17 cellular contexts compared by ENCODE assay signal in the genomic region with DNA sequence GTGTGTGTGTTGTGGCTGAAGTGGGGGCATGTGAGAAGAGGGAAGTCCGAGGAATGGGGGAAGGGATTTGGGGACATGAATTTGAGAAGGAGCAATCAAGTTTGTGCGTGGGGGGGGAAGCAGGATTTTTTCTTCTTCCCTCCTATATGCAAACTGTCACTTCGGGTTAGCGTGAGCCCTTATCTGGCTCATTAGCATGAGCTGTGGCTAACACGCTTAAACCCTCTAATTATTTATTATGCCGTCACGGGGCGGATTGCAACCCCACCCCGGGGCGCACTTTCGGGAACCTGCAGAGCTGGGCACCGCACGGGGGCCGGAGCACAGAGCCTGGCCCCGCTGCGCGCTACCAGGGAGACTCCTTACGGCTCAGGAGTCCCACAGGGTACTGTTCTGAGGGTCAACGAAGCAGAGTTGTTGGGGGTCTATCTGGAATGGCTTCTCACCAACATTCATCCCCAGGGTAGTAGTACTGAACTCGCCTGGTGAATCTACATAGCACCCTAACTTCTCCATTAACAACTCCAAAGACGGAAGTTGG. TPM values are rescaled to one million over a fixed set of nuclear protein-coding genes. Genes with fewer than 3 reads are reported as not detected.
DNase-seq lines count a peak whose midpoint lies in the region; ATAC-seq, FAIRE-seq and TF ChIP-seq lines count a peak whose summit lies in the region.
"Had no signal": no experiment of that assay in that cellular context is flagged by ENCODE, and none has a peak within 500 bp of the region (broad histone marks: within the 10 kb centered on the region; RNA-seq: fewer than 3 reads in every experiment).

No MANE protein-coding gene starts in this region.

- no peak overlapping the region for H2AK5ac ChIP-seq in H1 (ENCODE audit: low read depth, low read length)

- no peak overlapping the region for H3K14ac ChIP-seq in H1 (ENCODE audit: insufficient read length)

- no peak overlapping the region for H3K9ac ChIP-seq in H1 (replicated peaks in 1 of 4; ENCODE audit: extremely low read depth in 1 of 4, low read depth in 3 of 4, low read length in 3 of 4)

- intact Hi-C loops in left ventricle myocardium superior (cut with micrococcal nuclease): no loop called here

- H3K36me3 ChIP-seq in H1 (ENCODE audit: control insufficient read depth in 2 of 4, insufficient read depth in 4 of 4, low read length in 3 of 4): peaks cover 0 to 4% (median 0%) of the 10 kb centered on the region in 4 experiments; a peak in 1 of 8 replicates
- H3K36me3 ChIP-seq: left lung, tibial nerve had no signal

- no peak overlapping the region for H3K23ac ChIP-seq in H1 (ENCODE audit: insufficient read length)

- H4K91ac ChIP-seq in H1 (replicated peaks; ENCODE audit: insufficient read length, low read length): no peak overlapping the region

- TF ChIP-seq RAD21 in H1 (IDR thresholded peaks at IDR 0.05 in 1 of 2, conservative IDR thresholded peaks at IDR 0.05 in 1 of 2; ENCODE audit: low read depth in 2 of 2, low read length in 2 of 2): no peak

- peaks cover 10 to 12% of the 10 kb centered on the region in 2 experiments for H4K20me1 ChIP-seq in H1 (replicated peaks in 1 of 2; ENCODE audit: control insufficient read depth in 1 of 2, insufficient read depth in 2 of 2, low read length in 2 of 2)

- DNase-seq in NCI-H510A treated with DMSO at 0.1 percent for 48 hours (lab: John Stamatoyannopoulos, UW) (peak; percentile 66), NCI-H510A (lab: John Stamatoyannopoulos, UW) (no peak), NCI-H2029 (lab: John Stamatoyannopoulos, UW) (peak; percentile 59), H1 (ENCODE audit: low read depth in 1 of 2, low spot score in 2 of 2) (no peak), retina (peak; percentile 85), T-cell (no peak), left ventricle myocardium superior (no peak)
- DNase-seq in activated CD4-positive, alpha-beta T cell treated with anti-CD3 and anti-CD28 coated beads for 48 hours: no peak
- DNase-seq: activated T-cell treated with anti-CD3 and anti-CD28 coated beads, Interleukin-2, amount 50 U/mL, for 4 hours; effector memory CD4-positive, alpha-beta T cell; occipital lobe had no signal

- no peak overlapping the region for H3K4me3 Mint-ChIP-seq in T-cell
- H3K4me3 Mint-ChIP-seq: activated T-cell treated with anti-CD3 and anti-CD28 coated beads, Interleukin-2, amount 50 U/mL, for 4 hours had no signal

- no peak overlapping the region for H3K4ac ChIP-seq in H1 (replicated peaks; ENCODE audit: insufficient read length, low read depth, low read length)

- peaks cover 5 to 14% (median 6%) of the 10 kb centered on the region in 3 donors for H3K4me1 Mint-ChIP-seq in T-cell

- H2BK15ac ChIP-seq in H1 (ENCODE audit: low read length): no peak overlapping the region

- no peaks in the 10 kb centered on the region for H3K9me3 Mint-ChIP-seq in T-cell
- H3K9me3 Mint-ChIP-seq: activated T-cell treated with anti-CD3 and anti-CD28 coated beads, Interleukin-2, amount 50 U/mL, for 4 hours had no signal

- ATAC-seq in T-cell (replicated peaks in 1 of 4) (no peak), left ventricle myocardium superior (no peak)

- CTCF ChIA-PET in H1 (lab: Charles Lee; ENCODE audit: partially characterized antibody): interaction anchor here (0.7 to 5.2 kb wide), 31 partner anchors 10 to 608 kb away, joined by 3 to 85 read pairs (median 4); no protein-coding TSS in a partner anchor
- CTCF ChIA-PET in T-cell (lab: Charles Lee): interaction anchor here (0.6 to 2.1 kb wide), 4 partner anchors 554 to 1098 kb away, joined by 4 to 10 read pairs (median 6); no protein-coding TSS in a partner anchor

- no peak overlapping the region for H3K27ac ChIP-seq in H1 (ENCODE audit: low read depth, low read length)
- H3K27ac ChIP-seq: left lung, tibial nerve had no signal

- H2AFZ ChIP-seq in H1 (ENCODE audit: low read length): no peak overlapping the region

- POLR2A ChIA-PET in H1 (lab: Charles Lee; ENCODE audit: partially characterized antibody) (interaction anchor here (0.5 to 1.1 kb wide), 4 partner anchors 8 to 986 kb away, joined by 3 to 4 read pairs (median 3); no protein-coding TSS in a partner anchor), T-cell (lab: Charles Lee) (no interaction called here)

- no peak overlapping the region for H4K8ac ChIP-seq in H1 (ENCODE audit: extremely low read depth, insufficient read depth, low read length)

- H3K9me3 ChIP-seq in H1 (ENCODE audit: insufficient read depth in 2 of 2, low read depth in 1 of 2, low read length in 1 of 2): no peaks in the 10 kb centered on the region
- H3K9me3 ChIP-seq: Caco-2, left lung, tibial nerve had no signal

- 0 out of 2 replicates have a peak overlapping the region, but pooled peaks have one; percentile 2 for H2BK12ac ChIP-seq in H1 (ENCODE audit: low read depth, low read length)

- peaks cover 5% of the 10 kb centered on the region; the same call in 1 of the 2 replicates for H3K23me2 ChIP-seq in H1 (ENCODE audit: low read depth, low read length)

- no peak overlapping the region for H4K5ac ChIP-seq in H1 (ENCODE audit: insufficient read length, low read depth, low read length)

- TF ChIP-seq CTCF in H1 (IDR thresholded peaks at IDR 0.05; ENCODE audit: control extremely low read depth in 1 of 3, insufficient read depth in 1 of 3, low read depth in 1 of 3, low read length in 3 of 3): no peak

- peaks cover 7 to 18% (median 9%) of the 10 kb centered on the region in 4 experiments for H3K4me1 ChIP-seq in H1 (replicated peaks in 1 of 4; ENCODE audit: control insufficient read depth in 3 of 4, insufficient read depth in 4 of 4, low read length in 3 of 4)
- H3K4me1 ChIP-seq: Caco-2, left lung had no signal

- H3K56ac ChIP-seq in H1 (replicated peaks; ENCODE audit: insufficient read length, low read depth, low read length): no peak overlapping the region

- no peak for FAIRE-seq in H1 (lab: Jason Lieb, UNC)
- FAIRE-seq: small intestine had no signal

- no peak for TF ChIP-seq POLR2A in H1 (IDR thresholded peaks at IDR 0.05; ENCODE audit: control extremely low read depth in 1 of 2, low read depth in 2 of 2, low read length in 2 of 2)

- H3K4me3 ChIP-seq in H1 (ENCODE audit: extremely low read depth in 1 of 4, insufficient read depth in 2 of 4, low read depth in 3 of 4, low read length in 4 of 4): peak overlapping the region; percentile 22 to 62 (median 50); a peak in 7 of 8 replicates
- H3K4me3 ChIP-seq: left lung, tibial nerve had no signal

- H3K79me1 ChIP-seq in H1 (ENCODE audit: low read depth, low read length): no peaks in the 10 kb centered on the region

- peak overlapping the region; percentile 83 to 92 for H3K4me2 ChIP-seq in H1 (ENCODE audit: insufficient read depth in 1 of 2, low read depth in 2 of 2, low read length in 2 of 2)

- H2BK20ac ChIP-seq in H1 (ENCODE audit: low read length): no peak overlapping the region

- H2BK120ac ChIP-seq in H1 (replicated peaks; ENCODE audit: low read depth, low read length): no peak overlapping the region

- H3K27me3 ChIP-seq in H1 (replicated peaks in 1 of 4; ENCODE audit: control insufficient read depth in 3 of 4, extremely low read depth in 1 of 4, insufficient read depth in 3 of 4, low read length in 3 of 4): peaks cover 63 to 75% (median 70%) of the 10 kb centered on the region in 4 experiments

- no peaks in the 10 kb centered on the region for H3K36me3 Mint-ChIP-seq in T-cell

- WGBS in H1 (ENCODE audit: extremely low coverage in 1 of 2, insufficient coverage in 1 of 2, insufficient read length in 1 of 2, insufficient replicate concordance in 2 of 2, low coverage in 1 of 2, low lambda C conversion rate in 2 of 2, missing lambda C conversion rate in 1 of 2), 2 experiments: 5% methylated on average over 21 of the region's 21 CpGs; no CpG with 5 or more reads in 1 of the 2 experiments

- H3K18ac ChIP-seq in H1 (ENCODE audit: extremely low read depth, low read length): no peak overlapping the region; the same call in 1 of the 2 replicates

- no peaks in the 10 kb centered on the region for H3K79me2 ChIP-seq in H1 (ENCODE audit: control insufficient read depth in 1 of 2, insufficient read depth in 2 of 2, low read length in 2 of 2)

- H2BK5ac ChIP-seq in H1 (ENCODE audit: low read depth, low read length): no peak overlapping the region

- peaks cover 76 to 77% of the 10 kb centered on the region in 2 donors for H3K27me3 Mint-ChIP-seq in T-cell

- TF ChIP-seq EP300 in H1 (IDR thresholded peaks at IDR 0.05; ENCODE audit: borderline replicate concordance in 1 of 2, low read depth in 2 of 2, low read length in 2 of 2): no peak

- no peak overlapping the region for H3K27ac Mint-ChIP-seq in T-cell

TF ChIP-seq in H1, 55 proteins besides CTCF, POLR2A, EP300 and RAD21 (continues in another document):
- peak; percentile 58 for TF ChIP-seq EZH2 (IDR thresholded peaks at IDR 0.05; ENCODE audit: low read depth, low read length, severe bottlenecking)

RNA-seq across cellular contexts. Expression of gene ASCL1, which starts 6.5 kb away (rescaled TPM):
- total RNA-seq in H1 (2021; fragmentation: NEBNext Ultra II Directional; extraction: Animal tissue kit (Norgen Biotek cat#: 25700)): not detected in 2 replicates
- polyA plus RNA-seq in H1 (2011; rRNA removed): 0.12 and 0.17 TPM in 2 replicates
- polyA plus RNA-seq in H1 (2011; cell fraction: cytosol; rRNA removed): 0.09 TPM
- polyA plus RNA-seq in H1 (2011; cell fraction: nucleus; rRNA removed): 0.31 TPM
- polyA plus RNA-seq in H1 (2012, experiment 1 of 2): 0.08 TPM in 1 of 4 replicates, not detected in the others
- not detected for polyA plus RNA-seq in H1 (2012, experiment 2 of 2)
- polyA plus RNA-seq in H1 (2013, experiment 1 of 2): 0.10 TPM
- polyA plus RNA-seq in H1 (2013, experiment 2 of 2): 0.06 TPM
- polyA minus RNA-seq in H1 (2011; rRNA and poly(A)+ RNA removed): not detected in 2 replicates
- polyA minus RNA-seq in H1 (2011; cell fraction: cytosol; rRNA and poly(A)+ RNA removed): not detected
- 0.20 TPM for polyA minus RNA-seq in H1 (2011; cell fraction: nucleus; rRNA and poly(A)+ RNA removed)
- total RNA-seq in T-cell (not detected), left ventricle myocardium superior (not detected)
- total RNA-seq: A673; activated T-cell treated with anti-CD3 and anti-CD28 coated beads, Interleukin-2, amount 50 U/mL, for 4 hours; Caco-2; glomerular endothelial cell had no signal

RNA-seq across cellular contexts. Expression of gene PAH, which starts 34.0 kb away (rescaled TPM):
- 8.9 and 9.0 TPM in 2 replicates for total RNA-seq in H1 (2021; fragmentation: NEBNext Ultra II Directional; extraction: Animal tissue kit (Norgen Biotek cat#: 25700))
- polyA plus RNA-seq in H1 (2011; rRNA removed): 3.9 and 4.9 TPM in 2 replicates
- polyA plus RNA-seq in H1 (2011; cell fraction: cytosol; rRNA removed): 4.5 TPM
- 9.6 TPM for polyA plus RNA-seq in H1 (2011; cell fraction: nucleus; rRNA removed)
- 4.7 to 5.9 TPM (median 5.4 TPM) in 4 replicates for polyA plus RNA-seq in H1 (2012, experiment 1 of 2)
- polyA plus RNA-seq in H1 (2012, experiment 2 of 2): 0.54 TPM
- 4.7 TPM for polyA plus RNA-seq in H1 (2013, experiment 1 of 2)
- 3.1 TPM for polyA plus RNA-seq in H1 (2013, experiment 2 of 2)
- polyA minus RNA-seq in H1 (2011; rRNA and poly(A)+ RNA removed): 4.6 and 6.9 TPM in 2 replicates
- polyA minus RNA-seq in H1 (2011; cell fraction: cytosol; rRNA and poly(A)+ RNA removed): 2.0 TPM
- polyA minus RNA-seq in H1 (2011; cell fraction: nucleus; rRNA and poly(A)+ RNA removed): 7.3 TPM
- total RNA-seq in T-cell (1 to 10 TPM in 1 of 5 donors, under 1 TPM in 2, not detected in 2; 0.30 to 2.0 (median 0.82) TPM), left ventricle myocardium superior (not detected)
- total RNA-seq: A673, glomerular endothelial cell, left lung had no signal
- polyA plus RNA-seq: small intestine had no signal

Comparison
In these comparisons a context has a peak if more than half of its experiments do, and no peak if none do; other contexts are left out.
1. DNase-seq: peak in NCI-H510A treated with DMSO at 0.1 percent for 48 hours (single experiment), NCI-H2029 (single experiment) and retina (single experiment); none in NCI-H510A (single experiment), H1 (0 of 2), T-cell (0 of 34), activated CD4-positive, alpha-beta T cell treated with anti-CD3 and anti-CD28 coated beads for 48 hours (single experiment) and left ventricle myocardium superior (single experiment).